ENCODE assay signal across 9 cellular contexts in the genomic region with DNA sequence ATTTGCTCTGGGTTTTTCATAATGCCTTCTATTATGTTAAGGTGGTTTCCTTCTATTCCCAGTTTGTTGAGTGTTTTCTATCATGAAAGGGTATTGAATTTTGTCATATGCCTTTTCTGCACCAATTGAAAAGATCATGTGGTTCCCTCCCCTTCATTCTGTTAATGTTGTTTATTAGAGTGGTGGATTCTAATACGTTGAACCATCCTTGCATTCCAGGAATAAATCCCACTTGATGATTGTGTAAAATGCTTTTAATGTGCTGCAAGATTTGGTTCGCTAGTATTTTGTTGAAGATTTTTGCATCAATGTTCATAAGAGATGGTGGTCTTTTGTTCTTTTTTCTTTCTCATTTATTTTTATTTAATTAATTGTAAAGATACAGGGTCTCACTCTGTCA.
"Had no signal": no experiment of that assay in that cellular context is flagged by ENCODE, and none has a peak within 500 bp of the region (broad histone marks: within the 10 kb centered on the region; RNA-seq: fewer than 3 reads in every experiment).

No MANE protein-coding gene starts in this region.

- H3K4me2 ChIP-seq: KMS-11 had no signal

- H3K4me1 ChIP-seq: HAP-1 had no signal

- DNase-seq: GOT3, H7, HFFc6, IMR-90, KBM-7 had no signal

- ATAC-seq: HCT116 had no signal

- H3K9ac ChIP-seq: KMS-11 had no signal

- FAIRE-seq: HTR-8/SVneo had no signal

- H3K36me3 ChIP-seq: HAP-1 had no signal

- H3K27ac ChIP-seq: KMS-11 had no signal

- H3K4me3 ChIP-seq: HAP-1 had no signal

- H3K27ac Mint-ChIP-seq: HFFc6 had no signal

- H3K4me3 Mint-ChIP-seq: HFFc6 had no signal
